ENCODE assay signal across 24 cellular contexts in the genomic region with DNA sequence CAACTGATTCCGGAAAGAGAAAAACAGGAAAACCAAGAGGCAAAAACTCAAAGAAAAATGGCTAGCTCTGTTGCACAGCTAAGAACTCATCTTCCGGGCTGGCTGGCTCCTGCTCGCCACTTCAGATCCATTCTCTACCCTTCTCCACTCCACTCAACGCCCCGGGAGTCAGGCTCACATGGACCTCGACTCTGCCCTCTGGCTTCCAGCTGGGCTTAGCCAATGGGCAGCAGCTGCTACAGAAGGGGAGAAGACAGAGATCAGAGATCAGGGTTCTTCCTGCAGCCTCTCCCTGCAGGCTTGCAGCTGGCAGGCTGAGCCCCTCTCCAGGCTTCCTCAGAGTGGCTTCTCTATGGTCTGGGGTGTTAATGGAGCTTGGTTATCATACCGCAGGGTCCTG.
DNase-seq lines count a peak whose midpoint lies in the region; ATAC-seq and TF ChIP-seq lines count a peak whose summit lies in the region.
"Had no signal": no experiment of that assay in that cellular context is flagged by ENCODE, and none has a peak within 500 bp of the region (broad histone marks: within the 10 kb centered on the region; RNA-seq: fewer than 3 reads in every experiment).

No MANE protein-coding gene starts in this region.

- H3K27ac ChIP-seq in lung (ENCODE audit: low read depth in 1 of 2, low read length in 1 of 2) = no peak overlapping the region
- H3K27ac ChIP-seq: 22Rv1, Peyer's patch, SK-N-MC had no signal

- DNase-seq in NCI-H1417 (lab: John Stamatoyannopoulos, UW) (peak in 2 of 3 experiments; percentile 14 to 76), NCI-H1417 treated with DMSO at 0.1 percent for 48 hours (lab: John Stamatoyannopoulos, UW) (no peak), NCI-H187 (lab: John Stamatoyannopoulos, UW) (peak; percentile 47 to 60), NCI-H510A treated with DMSO at 0.1 percent for 48 hours (lab: John Stamatoyannopoulos, UW) (peak; percentile 93), lung (ENCODE audit: low spot score) (peak; percentile 21), NCI-H2081 (lab: John Stamatoyannopoulos, UW) (no peak), GM10266 (ENCODE audit: extremely low spot score) (no peak)
- DNase-seq: CD4-positive, CD25-positive, alpha-beta regulatory T cell; GOT3; Karpas-422; NCI-H1092; NCI-H1436 treated with DMSO at 0.1 percent for 48 hours; NCI-H2029; NCI-H2171 treated with DMSO at 0.1 percent for 48 hours; NCI-H446; NCI-H69; OCI-M1; Peyer's patch; SIG-M5 had no signal

- H3K4me3 ChIP-seq in lung = no peak overlapping the region
- H3K4me3 ChIP-seq: GM12878, Peyer's patch, SK-N-MC had no signal

- TF ChIP-seq CTCF in lung (IDR thresholded peaks at IDR 0.05; ENCODE audit: control extremely low read depth, extremely low read depth) (no peak), GM10266 (IDR thresholded peaks at IDR 0.05; ENCODE audit: control insufficient read depth, insufficient read depth, low read depth, missing control alignments) (no peak)

- 67 to 75% methylated on average over 7 of the region's 7 CpGs for WGBS in lung, 2 donors

- no peaks in the 10 kb centered on the region for H3K4me1 ChIP-seq in lung (ENCODE audit: control insufficient read depth in 2 of 2, insufficient read depth in 2 of 2, low read length in 2 of 2)
- H3K4me1 ChIP-seq: Peyer's patch had no signal

- no peaks in the 10 kb centered on the region for H3K27me3 ChIP-seq in lung (ENCODE audit: control insufficient read depth, insufficient read depth)
- H3K27me3 ChIP-seq: Peyer's patch had no signal

- no peaks in the 10 kb centered on the region for H3K36me3 ChIP-seq in lung (ENCODE audit: control insufficient read depth in 2 of 2, insufficient read depth in 2 of 2, low read length in 2 of 2)
- H3K36me3 ChIP-seq: Peyer's patch had no signal

- H3K9me3 ChIP-seq in lung (ENCODE audit: control insufficient read depth in 2 of 2, insufficient read depth in 1 of 2, low read length in 1 of 2) = peaks cover 0 to 3% of the 10 kb centered on the region in 2 donors
- H3K9me3 ChIP-seq: Peyer's patch had no signal

- ATAC-seq in lung (ENCODE audit: insufficient read depth, low FRiP score) (no peak), HG02642 (IDR thresholded peaks at IDR 0.05; ENCODE audit: poor library complexity, unreplicated experiment) (no peak)
- ATAC-seq: GM12878, HCT116 had no signal

Comparison
In these comparisons a context has a peak if more than half of its experiments do, and no peak if none do; other contexts are left out.
1. DNase-seq: peak in NCI-H1417 (2 of 3), NCI-H187 (2 of 2), NCI-H510A treated with DMSO at 0.1 percent for 48 hours (single experiment) and lung (single experiment); none in NCI-H1417 treated with DMSO at 0.1 percent for 48 hours (single experiment), NCI-H2081 (0 of 2) and GM10266 (single experiment).